17 cellular contexts compared by ENCODE assay signal in genomic region chr12:115149685-115150378, GRCh38.
DNase-seq lines count a peak whose midpoint lies in the region; ATAC-seq and TF ChIP-seq lines count a peak whose summit lies in the region.
"Had no signal": no experiment of that assay in that cellular context is flagged by ENCODE, and none has a peak within 500 bp of the region (broad histone marks: within the 10 kb centered on the region; RNA-seq: fewer than 3 reads in every experiment).

No MANE protein-coding gene starts in this region.

- DNase-seq in AG08395 (ENCODE audit: low spot score), result peak; percentile 80
- peak; percentile 57 for DNase-seq in HFF-Myc (ENCODE audit: extremely low read depth, low read depth)
- peak; percentile 79 for DNase-seq in amniotic epithelial cell (ENCODE audit: low read depth)
- DNase-seq in fibroblast of villous mesenchyme (ENCODE audit: low read depth), result peak; percentile 77
- DNase-seq: activated CD4-positive, alpha-beta memory T cell treated with anti-CD3 and anti-CD28 coated beads, Interleukin-2, amount 10 ng/mL, durations not matched to agents 7 days and 5 days; activated gamma-delta T cell; C1 segment of cervical spinal cord; immature natural killer cell; NCI-H1105; NCI-H446 had no signal

- no peak for ATAC-seq in HG03159 (IDR thresholded peaks at IDR 0.05; ENCODE audit: unreplicated experiment)
- ATAC-seq in GM18870 (IDR thresholded peaks at IDR 0.05; ENCODE audit: unreplicated experiment), result no peak
- ATAC-seq in GM18517 (IDR thresholded peaks at IDR 0.05; ENCODE audit: unreplicated experiment), result no peak
- no peak for ATAC-seq in GM19395 (IDR thresholded peaks at IDR 0.05; ENCODE audit: unreplicated experiment)
- ATAC-seq: HCT116; Panc1; stimulated activated effector memory CD8-positive, alpha-beta T cell treated with anti-CD3 and anti-CD28 coated beads, Interleukin-12 subunit alpha, Interleukin-12 subunit beta, amount 100 ng/mL, for 72 hours had no signal

- H3K4me3 ChIP-seq in HFF-Myc (replicated peaks; ENCODE audit: low read depth, low read length) (no peak overlapping the region), fibroblast of villous mesenchyme (ENCODE audit: low read depth, low read length) (no peak overlapping the region)

- TF ChIP-seq CTCF in HFF-Myc (IDR thresholded peaks at IDR 0.05; ENCODE audit: low read depth, low read length, missing control alignments) (no peak), fibroblast of villous mesenchyme (IDR thresholded peaks at IDR 0.05; ENCODE audit: insufficient read depth, low read depth, low read length) (no peak)
